ENCODE assay signal across 19 cellular contexts in the genomic region with DNA sequence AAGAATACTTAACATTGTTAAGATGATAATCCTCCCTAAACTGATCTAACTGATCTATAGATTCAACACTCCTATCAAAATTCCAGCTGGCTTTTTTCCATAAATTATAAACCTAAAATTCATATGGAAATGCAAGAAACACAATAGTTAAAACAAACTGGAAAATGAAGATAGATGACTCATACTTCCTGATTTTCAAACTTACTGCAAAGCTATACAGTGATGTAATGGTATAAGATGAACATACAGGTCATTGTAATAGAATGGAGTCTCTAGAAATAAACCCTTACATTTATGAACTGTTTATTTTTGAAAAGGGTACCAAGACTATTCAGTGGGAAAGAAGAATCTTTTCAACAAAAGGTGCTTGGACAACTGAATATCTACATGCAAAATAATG. TPM values are rescaled to one million over a fixed set of nuclear protein-coding genes. Genes with fewer than 3 reads are reported as not detected.
DNase-seq lines count a peak whose midpoint lies in the region; ATAC-seq, FAIRE-seq and TF ChIP-seq lines count a peak whose summit lies in the region.
"Had no signal": no experiment of that assay in that cellular context is flagged by ENCODE, and none has a peak within 500 bp of the region (broad histone marks: within the 10 kb centered on the region; RNA-seq: fewer than 3 reads in every experiment).

No MANE protein-coding gene starts in this region.

- no peak overlapping the region for H3K4ac ChIP-seq in mesenchymal stem cell (ENCODE audit: low read depth in 1 of 2, low read length in 2 of 2)

- peak; percentile 45 for DNase-seq in SIG-M5 treated with dmso at 0.1 percent for 504 hours (lab: John Stamatoyannopoulos, UW; ENCODE audit: unreplicated experiment)
- DNase-seq in SIG-M5 (lab: John Stamatoyannopoulos, UW) = no peak
- peak; percentile 30 for DNase-seq in NB4 (ENCODE audit: low read depth)
- no peak for DNase-seq in K562 (ENCODE audit: extremely low read depth in 1 of 4, low spot score in 3 of 4)
- peak; percentile 45 for DNase-seq in mesenchymal stem cell
- DNase-seq in cerebellar cortex (ENCODE audit: low spot score) = no peak
- no peak for DNase-seq in hippocampal formation (lab: John Stamatoyannopoulos, UW)
- DNase-seq: 8988T; activated CD4-positive, alpha-beta T cell treated with anti-CD3 and anti-CD28 coated beads, Interleukin-2, amount 50 U/mL, for 4 hours; activated naive CD4-positive, alpha-beta T cell treated with Interleukin-2 at 50 U/mL for 16 hours; COR-L47; NCI-H1105 treated with DMSO at 0.1 percent for 48 hours; NCI-H345; nucleus accumbens; spleen had no signal

- H3K9ac ChIP-seq in K562 (ENCODE audit: insufficient read depth in 1 of 2, low read depth in 2 of 2, low read length in 2 of 2) (no peak overlapping the region), mesenchymal stem cell (ENCODE audit: low read length) (no peak overlapping the region)

- no peaks in the 10 kb centered on the region; the same call in 1 of the 2 replicates for H3K9me3 ChIP-seq in K562 (replicated peaks; ENCODE audit: control insufficient read depth, insufficient read depth, low read depth, low read length)
- H3K9me3 ChIP-seq in mesenchymal stem cell (ENCODE audit: control insufficient read depth, low read length) = no peaks in the 10 kb centered on the region
- H3K9me3 ChIP-seq: spleen had no signal

- POLR2A ChIA-PET in K562 (lab: Yijun Ruan, JAX) = interaction anchor here (0.6 to 0.7 kb wide), 2 partner anchors 21 to 90 kb away, joined by 3 read pairs; no protein-coding TSS in a partner anchor

- TF ChIP-seq CTCF in NB4 (IDR thresholded peaks at IDR 0.05; ENCODE audit: low read depth, low read length) (no peak), K562 (IDR thresholded peaks at IDR 0.05 in 2 of 3, conservative IDR thresholded peaks at IDR 0.05 in 1 of 3; ENCODE audit: insufficient read depth in 2 of 3, low read depth in 1 of 3, low read length in 3 of 3) (no peak)

- ATAC-seq in K562 (no peak), GM18498 (IDR thresholded peaks at IDR 0.05; ENCODE audit: unreplicated experiment) (no peak)
- ATAC-seq: Panc1 had no signal

- no peak overlapping the region for H4K91ac ChIP-seq in mesenchymal stem cell (ENCODE audit: low read length)

- H3K9me1 ChIP-seq in K562 (ENCODE audit: control insufficient read depth, insufficient read depth, low read length) = no peaks in the 10 kb centered on the region

- H3K4me2 ChIP-seq in K562 (ENCODE audit: insufficient read depth, low read length) = no peak overlapping the region
- H3K4me2 ChIP-seq in mesenchymal stem cell (ENCODE audit: low read length, poor library complexity, severe bottlenecking) = no peak overlapping the region

- BruUV-seq in K562 (replicated peaks; lab: Mats Ljungman, UMichigan) = no TSS peak

- intact Hi-C loops in K562 (cut with micrococcal nuclease) = no loop called here

- no peak overlapping the region for H3K27ac ChIP-seq in K562 (ENCODE audit: extremely low read depth, low read depth, low read length)
- H3K27ac ChIP-seq in mesenchymal stem cell (ENCODE audit: low read length, poor library complexity, severe bottlenecking) = no peak overlapping the region
- H3K27ac ChIP-seq: coronary artery, spleen had no signal

- no peak for TF ChIP-seq RAD21 in K562 (CRISPR knock-in tag; conservative IDR thresholded peaks at IDR 0.05 in 1 of 2, IDR thresholded peaks at IDR 0.05 in 1 of 2)

- H3K14ac ChIP-seq in mesenchymal stem cell (ENCODE audit: low read length in 2 of 2) = no peak overlapping the region

- in situ Hi-C loops in K562 (cut with MboI) = no loop called here

- FAIRE-seq in K562 (lab: Jason Lieb, UNC) = no peak
- FAIRE-seq: HTR-8/SVneo had no signal

- CTCF ChIA-PET in K562 (lab: Yijun Ruan, JAX; ENCODE audit: low intra/inter-chr PET ratio) = no interaction called here

- no peak overlapping the region for H2AK5ac ChIP-seq in mesenchymal stem cell (ENCODE audit: low read length, severe bottlenecking)

- no peak overlapping the region for H2BK120ac ChIP-seq in mesenchymal stem cell (ENCODE audit: low read depth, low read length)

- H3K36me3 ChIP-seq in K562 (ENCODE audit: control insufficient read depth, insufficient read depth, low read length) (peaks cover 91% of the 10 kb centered on the region), mesenchymal stem cell (ENCODE audit: control insufficient read depth in 1 of 2, insufficient read depth in 2 of 2, low read depth in 1 of 2, low read length in 2 of 2) (peaks cover 37 to 93% of the 10 kb centered on the region in 2 experiments)

- H2BK12ac ChIP-seq in mesenchymal stem cell (ENCODE audit: low read length in 2 of 2) = no peak overlapping the region

- no peaks in the 10 kb centered on the region for H3K79me2 ChIP-seq in K562 (ENCODE audit: control insufficient read depth, insufficient read depth, low read length)

- TF ChIP-seq POLR2A in NB4 (IDR thresholded peaks at IDR 0.05; ENCODE audit: extremely low read depth, insufficient read length) (no peak), K562 (conservative IDR thresholded peaks at IDR 0.05) (no peak)

- H3K79me1 ChIP-seq in mesenchymal stem cell (replicated peaks; ENCODE audit: low read length, poor library complexity, severe bottlenecking) = peaks cover 17% of the 10 kb centered on the region

- no peak overlapping the region for H4K8ac ChIP-seq in mesenchymal stem cell (ENCODE audit: low read length)

- no peak overlapping the region for H3K18ac ChIP-seq in mesenchymal stem cell (ENCODE audit: low read depth in 1 of 2, low read length in 2 of 2)

- no peak overlapping the region for H2BK15ac ChIP-seq in mesenchymal stem cell (ENCODE audit: low read depth, poor library complexity, severe bottlenecking)

- H2AFZ ChIP-seq in K562 (ENCODE audit: low read depth, low read length) (no peak overlapping the region), mesenchymal stem cell (ENCODE audit: low read depth, low read length) (no peak overlapping the region)

- H4K20me1 ChIP-seq in K562 (replicated peaks; ENCODE audit: control insufficient read depth, insufficient read depth, low read length) = no peaks in the 10 kb centered on the region

- no peaks in the 10 kb centered on the region for H3K27me3 ChIP-seq in K562 (ENCODE audit: control insufficient read depth in 2 of 2, insufficient read depth in 2 of 2, low read length in 2 of 2)
- no peaks in the 10 kb centered on the region for H3K27me3 ChIP-seq in mesenchymal stem cell (ENCODE audit: control insufficient read depth in 1 of 2, insufficient read depth in 1 of 2, low read length in 2 of 2)
- H3K27me3 ChIP-seq: spleen had no signal

- H3K23ac ChIP-seq in mesenchymal stem cell (ENCODE audit: low read length in 2 of 2) = no peak overlapping the region

- H2BK5ac ChIP-seq in mesenchymal stem cell (ENCODE audit: low read depth, low read length, poor library complexity, severe bottlenecking) = no peak overlapping the region

- H3K4me1 ChIP-seq in K562 (replicated peaks in 1 of 2; ENCODE audit: control insufficient read depth in 2 of 2, insufficient read depth in 2 of 2, low read length in 2 of 2) (no peaks in the 10 kb centered on the region), mesenchymal stem cell (ENCODE audit: control insufficient read depth, insufficient read depth, low read depth, low read length) (no peaks in the 10 kb centered on the region)
- H3K4me1 ChIP-seq: spleen had no signal

- H3K4me3 ChIP-seq in NB4 (ENCODE audit: low read depth, low read length) = no peak overlapping the region
- H3K4me3 ChIP-seq in K562 = no peak overlapping the region
- no peak overlapping the region for H3K4me3 ChIP-seq in mesenchymal stem cell (ENCODE audit: insufficient read depth in 1 of 2, low read depth in 1 of 2, low read length in 2 of 2)
- H3K4me3 ChIP-seq: coronary artery, spleen had no signal

- TF ChIP-seq EP300 in K562 (IDR thresholded peaks at IDR 0.05; ENCODE audit: low read length) = no peak

TF ChIP-seq in K562, 482 proteins besides CTCF, POLR2A, EP300 and RAD21 (continues in another document):
- TF ChIP-seq CAMTA2 (CRISPR knock-in tag; conservative IDR thresholded peaks at IDR 0.05) = no peak
- no peak for TF ChIP-seq PHTF2 (CRISPR knock-in tag; IDR thresholded peaks at IDR 0.05)
- TF ChIP-seq HDGF (IDR thresholded peaks at IDR 0.05) = no peak
- TF ChIP-seq HNRNPL (IDR thresholded peaks at IDR 0.05; ENCODE audit: low read depth, low read length) = no peak
- no peak for TF ChIP-seq TEAD2 (tag; IDR thresholded peaks at IDR 0.05)
- TF ChIP-seq GATAD2A (IDR thresholded peaks at IDR 0.05) = no peak
- no peak for TF ChIP-seq ZNF695 (CRISPR knock-in tag; IDR thresholded peaks at IDR 0.05)
- TF ChIP-seq, protein P1, sequence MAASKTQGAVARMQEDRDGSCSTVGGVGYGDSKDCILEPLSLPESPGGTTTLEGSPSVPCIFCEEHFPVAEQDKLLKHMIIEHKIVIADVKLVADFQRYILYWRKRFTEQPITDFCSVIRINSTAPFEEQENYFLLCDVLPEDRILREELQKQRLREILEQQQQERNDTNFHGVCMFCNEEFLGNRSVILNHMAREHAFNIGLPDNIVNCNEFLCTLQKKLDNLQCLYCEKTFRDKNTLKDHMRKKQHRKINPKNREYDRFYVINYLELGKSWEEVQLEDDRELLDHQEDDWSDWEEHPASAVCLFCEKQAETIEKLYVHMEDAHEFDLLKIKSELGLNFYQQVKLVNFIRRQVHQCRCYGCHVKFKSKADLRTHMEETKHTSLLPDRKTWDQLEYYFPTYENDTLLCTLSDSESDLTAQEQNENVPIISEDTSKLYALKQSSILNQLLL (CRISPR knock-in tag; IDR thresholded peaks at IDR 0.05; ENCODE audit: borderline replicate concordance) = no peak
- no peak for TF ChIP-seq ZNF551 (CRISPR knock-in tag; IDR thresholded peaks at IDR 0.05)

RNA-seq across cellular contexts. Expression of gene UBXN4, which starts 32.3 kb away (rescaled TPM):
- total RNA-seq in K562 (2011; cell fraction: chromatin; rRNA removed; ENCODE audit: low replicate concordance) = 61.1 and 177 TPM in 2 replicates
- total RNA-seq in K562 (2011; cell fraction: nucleolus; rRNA removed) = 35.9 and 45.9 TPM in 2 replicates
- 96.0 and 123 TPM in 2 replicates for total RNA-seq in K562 (2011; cell fraction: nucleoplasm; rRNA removed)
- 36.2 and 39.2 TPM in 2 replicates for total RNA-seq in K562 (2014; rRNA removed)
- 55.3 and 61.6 TPM in 2 replicates for total RNA-seq in K562 (2014; rRNA removed; fragmentation: Illumina TruSeq; extraction: Trizol)
- 49.5 and 55.1 TPM in 2 replicates for total RNA-seq in K562 (2015; rRNA removed; fragmentation: Illumina TruSeq; extraction: Trizol)
- total RNA-seq in K562 (2021) = 54.6 and 58.6 TPM in 2 replicates
- polyA plus RNA-seq in K562 (2011; rRNA removed) = 102 and 127 TPM in 2 replicates
- 17.1 and 32.1 TPM in 2 replicates for polyA plus RNA-seq in K562 (2011; cell fraction: cytosol; rRNA removed)
- polyA plus RNA-seq in K562 (2011; cell fraction: nucleus; rRNA removed) = 68.4 and 103 TPM in 2 replicates
- 42.2 and 77.4 TPM in 2 replicates for polyA plus RNA-seq in K562 (2012)
- polyA plus RNA-seq in K562 (2014; fragmentation: Illumina TruSeq; extraction: Trizol) = 55.7 and 65.0 TPM in 2 replicates
- polyA plus RNA-seq in K562 (2014; fragmentation: Nextera tagmentation; extraction: Ambion mirVana) = 10 to 100 TPM; 30.4 to 48.1 TPM
- 57.3 and 62.5 TPM in 2 replicates for polyA plus RNA-seq in K562 (2014; rRNA removed)
- polyA minus RNA-seq in K562 (2011; rRNA and poly(A)+ RNA removed) = 70.2 and 76.9 TPM in 2 replicates
- polyA minus RNA-seq in K562 (2011; cell fraction: cytosol; rRNA and poly(A)+ RNA removed) = 23.2 and 39.4 TPM in 2 replicates
- polyA minus RNA-seq in K562 (2011; cell fraction: nucleus; rRNA and poly(A)+ RNA removed) = 42.1 and 99.7 TPM in 2 replicates
- 70.6 TPM for polyA plus RNA-seq in mesenchymal stem cell (2013, experiment 1 of 2)
- polyA plus RNA-seq in mesenchymal stem cell (2013, experiment 2 of 2) = 71.3 TPM

Comparison
In these comparisons a context has a peak if more than half of its experiments do, and no peak if none do; other contexts are left out.
1. DNase-seq: peak in SIG-M5 treated with dmso at 0.1 percent for 504 hours (single experiment), NB4 (single experiment) and mesenchymal stem cell (single experiment); none in SIG-M5 (single experiment), K562 (0 of 4), cerebellar cortex (single experiment) and hippocampal formation (0 of 2).